ENCODE assay signal across 8 cellular contexts in the genomic region with DNA sequence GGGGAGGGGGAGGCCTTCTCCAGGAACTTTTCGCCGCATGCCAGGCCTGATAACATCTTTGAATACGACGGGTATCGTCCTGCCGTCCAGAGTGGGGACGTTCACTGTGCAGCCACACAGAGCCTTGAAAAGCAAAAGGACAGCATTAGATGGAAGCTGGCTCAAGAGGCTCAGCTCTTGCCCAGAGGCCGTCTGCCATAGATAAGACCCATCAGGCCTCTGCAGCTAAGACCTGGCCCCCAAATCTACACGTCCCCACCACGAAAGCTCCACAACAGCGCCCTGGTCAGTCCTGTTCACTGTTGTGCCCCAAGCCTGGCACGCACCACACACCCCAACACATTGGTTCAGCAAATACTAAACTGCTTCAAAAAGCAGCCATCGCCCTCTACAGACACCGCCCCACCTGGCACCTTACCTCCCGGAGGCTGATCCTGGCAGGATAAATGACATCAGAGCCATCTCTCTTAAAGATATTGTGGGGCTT. TPM values are rescaled to one million over a fixed set of nuclear protein-coding genes. Genes with fewer than 3 reads are reported as not detected.
DNase-seq lines count a peak whose midpoint lies in the region; ATAC-seq and TF ChIP-seq lines count a peak whose summit lies in the region.

No MANE protein-coding gene starts in this region.

- peak overlapping the region; percentile 37 for H3K9ac ChIP-seq in trophoblast cell (ENCODE audit: low read length)

- WGBS in trophoblast cell (ENCODE audit: extremely low coverage, insufficient coverage, insufficient read length): no CpG with 5 or more reads among the region's 15 CpGs

- no peak for TF ChIP-seq POLR2A in erythroblast (IDR thresholded peaks at IDR 0.05; ENCODE audit: low read length)

- ATAC-seq in GM21576 (IDR thresholded peaks at IDR 0.05; ENCODE audit: unreplicated experiment): no peak
- no peak for ATAC-seq in HG03439 (IDR thresholded peaks at IDR 0.05; ENCODE audit: unreplicated experiment)

- H3K9me2 ChIP-seq in DOHH2 (replicated peaks; ENCODE audit: control insufficient read depth, low read length): no peaks in the 10 kb centered on the region

- peak overlapping the region; percentile 33 for H3K23ac ChIP-seq in trophoblast cell (ENCODE audit: low read length)

- DNase-seq in RKO (ENCODE audit: low spot score) (peak; percentile 45), erythroblast (lab: John Stamatoyannopoulos, UW) (peak; percentile 37 to 67), trophoblast cell (peak in 1 of 2 donors; percentile 15), mucosa of gallbladder (ENCODE audit: low spot score) (no peak), putamen (ENCODE audit: low spot score) (no peak)

- H3K79me2 ChIP-seq in DOHH2 (ENCODE audit: control insufficient read depth, low read length) (peaks cover 31% of the 10 kb centered on the region), trophoblast cell (ENCODE audit: control insufficient read depth, insufficient read depth, low read length, poor library complexity) (peaks cover 18% of the 10 kb centered on the region)

- no peak overlapping the region for H2AFZ ChIP-seq in trophoblast cell (ENCODE audit: insufficient read depth, low read length, poor library complexity)

- no peak overlapping the region for H2BK120ac ChIP-seq in trophoblast cell (ENCODE audit: insufficient read depth, low read length, poor library complexity)

- H3K18ac ChIP-seq in trophoblast cell (ENCODE audit: low read length): peak overlapping the region; percentile 87

- peak overlapping the region; percentile 87 for H3K4ac ChIP-seq in trophoblast cell (ENCODE audit: low read depth, low read length)

- H3K27ac ChIP-seq in DOHH2 (ENCODE audit: low read depth, low read length): no peak overlapping the region
- H3K27ac ChIP-seq in trophoblast cell (ENCODE audit: low read depth, low read length): no peak overlapping the region

- no peak overlapping the region for H2BK5ac ChIP-seq in trophoblast cell (ENCODE audit: low read depth, low read length, poor library complexity)

- H3K9me3 ChIP-seq in DOHH2 (ENCODE audit: control insufficient read depth, insufficient read depth, low read length): no peaks in the 10 kb centered on the region
- no peaks in the 10 kb centered on the region for H3K9me3 ChIP-seq in trophoblast cell (ENCODE audit: insufficient read depth, low read depth, low read length)

- H4K91ac ChIP-seq in trophoblast cell (ENCODE audit: low read depth, low read length): no peak overlapping the region

- H3K14ac ChIP-seq in trophoblast cell (ENCODE audit: low read length): no peak overlapping the region

- peak overlapping the region; percentile 49 for H4K8ac ChIP-seq in trophoblast cell (ENCODE audit: low read depth, low read length)

- TF ChIP-seq CTCF in DOHH2 (IDR thresholded peaks at IDR 0.05; ENCODE audit: low read depth, low read length, poor library complexity, severe bottlenecking): no peak

- peaks cover 30% of the 10 kb centered on the region for H4K20me1 ChIP-seq in DOHH2 (ENCODE audit: control insufficient read depth, insufficient read depth, low read depth, low read length)

- peaks cover 13% of the 10 kb centered on the region for H3K79me1 ChIP-seq in trophoblast cell (ENCODE audit: low read length)

- H3K4me2 ChIP-seq in DOHH2 (ENCODE audit: low read length): peak overlapping the region; percentile 69
- peak overlapping the region; percentile 74 for H3K4me2 ChIP-seq in trophoblast cell (ENCODE audit: low read length)

- H3K4me1 ChIP-seq in DOHH2 (ENCODE audit: control insufficient read depth, low read length) (peaks cover 34% of the 10 kb centered on the region), trophoblast cell (ENCODE audit: control insufficient read depth in 1 of 2, insufficient read depth in 2 of 2, low read length in 2 of 2) (peaks cover 10 to 13% of the 10 kb centered on the region in 2 experiments)

- no peak overlapping the region for H2AK5ac ChIP-seq in trophoblast cell (ENCODE audit: low read length)

- peak overlapping the region; percentile 54 for H4K12ac ChIP-seq in trophoblast cell (ENCODE audit: low read depth, low read length)

- peaks cover 19% of the 10 kb centered on the region for H3F3A ChIP-seq in DOHH2 (ENCODE audit: control insufficient read depth, insufficient read depth)

- H3K36me3 ChIP-seq in DOHH2 (ENCODE audit: control insufficient read depth, low read length): peaks cover 49% of the 10 kb centered on the region
- peaks cover 25 to 28% of the 10 kb centered on the region in 2 experiments for H3K36me3 ChIP-seq in trophoblast cell (ENCODE audit: control insufficient read depth in 1 of 2, insufficient read depth in 2 of 2, low read length in 2 of 2)

- H3K4me3 ChIP-seq in DOHH2 (ENCODE audit: low read length): peak overlapping the region; percentile 95
- H3K4me3 ChIP-seq in trophoblast cell (ENCODE audit: low read depth, low read length): peak overlapping the region; percentile 34

- no peaks in the 10 kb centered on the region for H3K27me3 ChIP-seq in DOHH2 (ENCODE audit: control insufficient read depth, low read length)
- no peaks in the 10 kb centered on the region for H3K27me3 ChIP-seq in trophoblast cell (ENCODE audit: insufficient read depth, low read length)

- H2BK12ac ChIP-seq in trophoblast cell (ENCODE audit: low read length): no peak overlapping the region

RNA-seq across cellular contexts. Expression of a gene that starts 2.1 kb away (rescaled TPM):
- polyA plus RNA-seq in trophoblast cell (2013): 61.8 and 62.4 TPM in 2 replicates
- total RNA-seq in mucosa of gallbladder: 142 TPM

RNA-seq across cellular contexts. Expression of a gene that starts 13.3 kb away (rescaled TPM):
- polyA plus RNA-seq in trophoblast cell (2013): 261 and 265 TPM in 2 replicates
- total RNA-seq in mucosa of gallbladder: 149 TPM

RNA-seq across cellular contexts. Expression of a gene that starts 20.2 kb away (rescaled TPM):
- polyA plus RNA-seq in trophoblast cell (2013): 67.2 and 69.0 TPM in 2 replicates
- total RNA-seq in mucosa of gallbladder: 127 TPM

RNA-seq across cellular contexts. Expression of a gene that starts 40.9 kb away (rescaled TPM):
- 0.05 TPM in 1 of 2 replicates, not detected in the other for polyA plus RNA-seq in trophoblast cell (2013)
- total RNA-seq in mucosa of gallbladder: 1.9 TPM

RNA-seq across cellular contexts. Expression of a gene that starts 55.8 kb away (rescaled TPM):
- polyA plus RNA-seq in trophoblast cell (2013): 157 and 159 TPM in 2 replicates
- 184 TPM for total RNA-seq in mucosa of gallbladder

Comparison
In these comparisons a context has a peak if more than half of its experiments do, and no peak if none do; other contexts are left out.
1. DNase-seq: peak in RKO (single experiment) and erythroblast (2 of 2); none in mucosa of gallbladder (single experiment) and putamen (single experiment).